ENCODE assay signal across 16 cellular contexts in the genomic region with DNA sequence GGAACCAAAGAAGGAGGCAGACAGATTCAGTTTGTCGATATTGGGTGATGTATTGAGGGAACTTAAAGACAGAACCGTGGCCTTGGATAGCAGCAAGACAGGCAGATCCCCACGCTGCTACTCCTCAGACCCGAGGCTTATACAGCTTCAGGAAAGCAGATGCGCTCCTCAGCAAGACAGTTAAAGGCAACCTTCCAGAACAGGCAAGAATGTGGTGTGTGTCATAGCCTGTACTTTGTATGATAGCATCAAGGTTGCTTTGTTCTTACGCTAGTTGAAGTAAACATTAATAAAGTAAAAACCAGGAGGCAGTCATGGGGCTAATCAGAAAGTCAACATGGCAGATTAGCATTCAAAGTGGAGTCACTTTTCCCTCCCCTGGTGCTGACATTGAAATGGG.
"Had no signal": no experiment of that assay in that cellular context is flagged by ENCODE, and none has a peak within 500 bp of the region (broad histone marks: within the 10 kb centered on the region; RNA-seq: fewer than 3 reads in every experiment).

No MANE protein-coding gene starts in this region.

- H3K36me3 Mint-ChIP-seq: natural killer cell, neural progenitor cell had no signal

- H3K4me3 ChIP-seq: cardiac muscle cell, heart left ventricle, neural progenitor cell, pancreas, psoas muscle had no signal

- H3K4me3 Mint-ChIP-seq: dendritic cell treated with granulocyte-macrophage colony-stimulating factor and Interleukin-4, amounts not matched to agents 40 ng/mL and 50 ng/mL, for 4 days; mesothelial cell of epicardium; natural killer cell; neural progenitor cell had no signal

- H3K9ac ChIP-seq: neural progenitor cell had no signal

- H3K4me1 ChIP-seq: psoas muscle had no signal

- H3K9me3 Mint-ChIP-seq: neural progenitor cell had no signal

- H3K4me1 Mint-ChIP-seq: natural killer cell, neural progenitor cell had no signal

- DNase-seq: heart left ventricle; kidney; mammary epithelial cell; natural killer cell; nucleus accumbens; pancreas; psoas muscle; small intestine; stimulated activated CD4-positive, alpha-beta T cell treated with anti-CD3 and anti-CD28 coated beads, Interleukin-12 subunit alpha, Interleukin-12 subunit beta, amount 100 ng/mL, for 4 hours; stimulated activated naive CD4-positive, alpha-beta T cell treated with Interleukin-2 at 50 U/mL for 16 hours; trophoblast cell had no signal

- H3K36me3 ChIP-seq: cardiac muscle cell, heart left ventricle, neural progenitor cell, pancreas had no signal

- H3K4me2 ChIP-seq: neural progenitor cell had no signal

- H3K27me3 ChIP-seq: cardiac muscle cell, heart left ventricle, neural progenitor cell, pancreas had no signal

- FAIRE-seq: frontal cortex, kidney, pancreas, small intestine had no signal

- H3K27me3 Mint-ChIP-seq: dendritic cell treated with granulocyte-macrophage colony-stimulating factor and Interleukin-4, amounts not matched to agents 40 ng/mL and 50 ng/mL, for 4 days had no signal

- H2AFZ ChIP-seq: neural progenitor cell had no signal

- ATAC-seq: heart left ventricle, natural killer cell, pancreas, psoas muscle had no signal

- H3K27ac Mint-ChIP-seq: dendritic cell treated with granulocyte-macrophage colony-stimulating factor and Interleukin-4, amounts not matched to agents 40 ng/mL and 50 ng/mL, for 4 days; mesothelial cell of epicardium; natural killer cell; neural progenitor cell had no signal

- H3K27ac ChIP-seq: cardiac muscle cell, heart left ventricle, neural progenitor cell, pancreas, psoas muscle had no signal

- H3K9me3 ChIP-seq: heart left ventricle, pancreas, psoas muscle had no signal
